In genomic region chr11:8168485-8169257, GRCh38 we compare ENCODE assay signal across 8 cellular contexts. TPM values are rescaled to one million over a fixed set of nuclear protein-coding genes. Genes with fewer than 3 reads are reported as not detected.
A peak's percentile ranks its signal among the peaks of the same experiment; 100 is the strongest.
DNase-seq lines count a peak whose midpoint lies in the region; ATAC-seq, FAIRE-seq and TF ChIP-seq lines count a peak whose summit lies in the region.

Gene RIC3 (minus strand): TSS chr11:8169025. CDS start chr11:8168989, 36 bp downstream.

- FAIRE-seq in keratinocyte (lab: Jason Lieb, UNC): no peak

- no peak within 1 kb of the TSS for H3K9ac ChIP-seq in keratinocyte (ENCODE audit: control insufficient read depth, extremely low read depth, insufficient read depth, low read length)

- H3K4me1 ChIP-seq in keratinocyte (ENCODE audit: control insufficient read depth, extremely low read depth, insufficient read depth, low read length): peaks cover 2% of the 10 kb centered on the region

- dilution Hi-C loops in keratinocyte (cut with MboI; ENCODE audit: extremely low pct_ligation_motif_present, low sequenced_read_pairs): no loop called here

- H3K27ac ChIP-seq in angular gyrus (ENCODE audit: low read depth, low read length) (peak within 1 kb of the TSS; percentile 74), keratinocyte (ENCODE audit: control insufficient read depth, insufficient read depth, low read length) (no peak within 1 kb of the TSS)

- no peaks in the 10 kb centered on the region for H3K36me3 ChIP-seq in keratinocyte (ENCODE audit: control insufficient read depth in 2 of 2, extremely low read depth in 1 of 2, insufficient read depth in 2 of 2, low read length in 2 of 2)

- peak; percentile 21 for TF ChIP-seq CTCF in GM10266 (IDR thresholded peaks at IDR 0.05; ENCODE audit: control insufficient read depth, insufficient read depth, low read depth, missing control alignments)
- TF ChIP-seq CTCF in keratinocyte (optimal IDR thresholded peaks at IDR 0.05 in 1 of 3, IDR thresholded peaks at IDR 0.05 in 1 of 3, conservative IDR thresholded peaks at IDR 0.05 in 1 of 3; ENCODE audit: extremely low read depth in 1 of 3, insufficient read depth in 2 of 3, low read length in 3 of 3): peak in 1 of 3 experiments; percentile 38

- H3K4me3 ChIP-seq in keratinocyte (ENCODE audit: control insufficient read depth in 2 of 3, extremely low read depth in 1 of 3, insufficient read depth in 2 of 3, low read depth in 1 of 3, low read length in 3 of 3): peak within 1 kb of the TSS; percentile 49 to 77 (median 49)

- DNase-seq in GM10266 (ENCODE audit: extremely low spot score) (peak; percentile 44), SK-N-DZ (ENCODE audit: low spot score) (peak; percentile 62), keratinocyte (ENCODE audit: low read depth, low spot score) (no peak)
- DNase-seq in stimulated activated CD4-positive, alpha-beta T cell treated with anti-CD3 and anti-CD28 coated beads, Interleukin-1b, Interleukin-23, amount 100 ng/mL, for 4 hours (ENCODE audit: low read depth in 2 of 2): peak; percentile 30 to 55

- H3K27me3 ChIP-seq in keratinocyte (ENCODE audit: control insufficient read depth, extremely low read depth, insufficient read depth, low read length): peaks cover 18% of the 10 kb centered on the region

- H3K79me2 ChIP-seq in keratinocyte (ENCODE audit: control insufficient read depth, insufficient read depth, low read length): no peaks in the 10 kb centered on the region

- H4K20me1 ChIP-seq in keratinocyte (ENCODE audit: control insufficient read depth, extremely low read depth, insufficient read depth, low read length): no peaks in the 10 kb centered on the region

- H3K4me2 ChIP-seq in keratinocyte (ENCODE audit: control insufficient read depth, extremely low read depth, insufficient read depth, low read depth, low read length): peak within 1 kb of the TSS; percentile 69

- peak; percentile 66 for ATAC-seq in HG02943 (IDR thresholded peaks at IDR 0.05; ENCODE audit: low read depth, unreplicated experiment)
- no peak for ATAC-seq in HG02678 (IDR thresholded peaks at IDR 0.05; ENCODE audit: unreplicated experiment)
- ATAC-seq in GM21576 (IDR thresholded peaks at IDR 0.05; ENCODE audit: unreplicated experiment): no peak

- no peaks in the 10 kb centered on the region for H3K9me3 ChIP-seq in keratinocyte (ENCODE audit: control insufficient read depth, low read depth, low read length)

- H2AFZ ChIP-seq in keratinocyte (ENCODE audit: control insufficient read depth, low read length): peak within 1 kb of the TSS; percentile 53

- no peaks in the 10 kb centered on the region for H3K9me1 ChIP-seq in keratinocyte (ENCODE audit: control insufficient read depth, extremely low read depth, insufficient read depth, low read length)

RNA-seq across cellular contexts. Expression of gene RIC3, which starts in this region (rescaled TPM):
- 7.3 and 8.7 TPM in 2 replicates for polyA plus RNA-seq in SK-N-DZ (2014; cell fraction: cytosol; rRNA removed)
- 64.3 and 89.3 TPM in 2 replicates for polyA plus RNA-seq in SK-N-DZ (2014; cell fraction: nucleus; rRNA removed)
- polyA plus RNA-seq in keratinocyte: 0.88 to 2.9 TPM (median 2.5 TPM) in 3 replicates
- polyA plus RNA-seq in keratinocyte (2011; ENCODE audit: low read depth): 2.6 TPM
- 0.69 and 1.1 TPM in 2 replicates for polyA plus RNA-seq in keratinocyte (2011; cell fraction: cytosol; rRNA removed)
- polyA plus RNA-seq in keratinocyte (2011; cell fraction: nucleus; rRNA removed): 15.6 and 16.4 TPM in 2 replicates
- 1.2 TPM in 2 replicates for polyA plus RNA-seq in keratinocyte (2012; ENCODE audit: low replicate concordance)
- polyA minus RNA-seq in keratinocyte: 0.33 to 3.3 TPM (median 2.4 TPM) in 3 replicates
- polyA minus RNA-seq in keratinocyte (2011; cell fraction: cytosol; rRNA and poly(A)+ RNA removed): not detected
- 4.4 and 8.9 TPM in 2 replicates for polyA minus RNA-seq in keratinocyte (2011; cell fraction: nucleus; rRNA and poly(A)+ RNA removed)
